11 cellular contexts compared by ENCODE assay signal in genomic region chr17:45292696-45293412, GRCh38. TPM values are rescaled to one million over a fixed set of nuclear protein-coding genes. Genes with fewer than 3 reads are reported as not detected.
DNase-seq lines count a peak whose midpoint lies in the region; ATAC-seq, FAIRE-seq and TF ChIP-seq lines count a peak whose summit lies in the region.
"Had no signal": no experiment of that assay in that cellular context is flagged by ENCODE, and none has a peak within 500 bp of the region (broad histone marks: within the 10 kb centered on the region; RNA-seq: fewer than 3 reads in every experiment).

No MANE protein-coding gene starts in this region.

- H3K4me3 Mint-ChIP-seq in activated T-helper 1 cell treated with anti-CD3 and anti-CD28 coated beads, Interleukin-12 subunit alpha, Interleukin-12 subunit beta, Interleukin-2, Interleukin-4 antibody, amounts not matched to agents 30 ng/mL and 10 ng/mL and 1 ng/mL, durations not matched to agents 14 hours and 24 hours and 36 hours: no peak overlapping the region
- no peak overlapping the region for H3K4me3 Mint-ChIP-seq in WTC11

- 55% methylated on average over 12 of the region's 12 CpGs for WGBS in right cardiac atrium
- WGBS in smooth muscle cell (ENCODE audit: low lambda C conversion rate): 85% methylated on average over 12 of the region's 12 CpGs

- intact Hi-C loops in activated T-helper 1 cell treated with anti-CD3 and anti-CD28 coated beads, Interleukin-12 subunit alpha, Interleukin-12 subunit beta, Interleukin-2, Interleukin-4 antibody, amounts not matched to agents 30 ng/mL and 10 ng/mL and 1 ng/mL, durations not matched to agents 14 hours and 24 hours and 36 hours (cut with micrococcal nuclease): no loop called here
- intact Hi-C loops in right cardiac atrium (cut with DNase I): no loop called here

- H3K36me3 ChIP-seq in smooth muscle cell (ENCODE audit: low read depth): no peaks in the 10 kb centered on the region

- POLR2A ChIA-PET in WTC11 (lab: Charles Lee): no interaction called here

- peaks cover 24% of the 10 kb centered on the region for H3K79me2 ChIP-seq in smooth muscle cell (ENCODE audit: low read depth)

- CTCF ChIA-PET in WTC11 (lab: Charles Lee): interaction anchor here (0.6 to 2.8 kb wide), 12 partner anchors 9 to 105 kb away, joined by 3 to 16 read pairs (median 4); no protein-coding TSS in a partner anchor

- no peak for FAIRE-seq in GM19239 (lab: Jason Lieb, UNC)

- ATAC-seq in HG02798 (IDR thresholded peaks at IDR 0.05; ENCODE audit: poor library complexity, unreplicated experiment) (peak; percentile 13), right cardiac atrium (peak in 1 of 2 donors; percentile 2), WTC11 (no peak), HG02642 (IDR thresholded peaks at IDR 0.05; ENCODE audit: poor library complexity, unreplicated experiment) (no peak)

- H3K9me3 ChIP-seq in right cardiac atrium (ENCODE audit: control insufficient read depth, low read length) (no peaks in the 10 kb centered on the region), smooth muscle cell (replicated peaks; ENCODE audit: low read depth) (no peaks in the 10 kb centered on the region)

- H2AFZ ChIP-seq in smooth muscle cell (ENCODE audit: low read depth): no peak overlapping the region

- H3K9me3 Mint-ChIP-seq in activated T-helper 1 cell treated with anti-CD3 and anti-CD28 coated beads, Interleukin-12 subunit alpha, Interleukin-12 subunit beta, Interleukin-2, Interleukin-4 antibody, amounts not matched to agents 30 ng/mL and 10 ng/mL and 1 ng/mL, durations not matched to agents 14 hours and 24 hours and 36 hours: no peaks in the 10 kb centered on the region
- no peaks in the 10 kb centered on the region for H3K9me3 Mint-ChIP-seq in WTC11
- H3K9me3 Mint-ChIP-seq: naive B cell had no signal

- peaks cover 67% of the 10 kb centered on the region for H3K4me1 Mint-ChIP-seq in activated T-helper 1 cell treated with anti-CD3 and anti-CD28 coated beads, Interleukin-12 subunit alpha, Interleukin-12 subunit beta, Interleukin-2, Interleukin-4 antibody, amounts not matched to agents 30 ng/mL and 10 ng/mL and 1 ng/mL, durations not matched to agents 14 hours and 24 hours and 36 hours (ENCODE audit: low read depth)
- H3K4me1 Mint-ChIP-seq in WTC11: no peaks in the 10 kb centered on the region

- H3K27me3 ChIP-seq in right cardiac atrium (ENCODE audit: control insufficient read depth, insufficient read depth): no peaks in the 10 kb centered on the region
- H3K27me3 ChIP-seq in smooth muscle cell (ENCODE audit: low read depth): no peaks in the 10 kb centered on the region

- H3K36me3 Mint-ChIP-seq in activated T-helper 1 cell treated with anti-CD3 and anti-CD28 coated beads, Interleukin-12 subunit alpha, Interleukin-12 subunit beta, Interleukin-2, Interleukin-4 antibody, amounts not matched to agents 30 ng/mL and 10 ng/mL and 1 ng/mL, durations not matched to agents 14 hours and 24 hours and 36 hours (ENCODE audit: low read depth): peaks cover 37% of the 10 kb centered on the region
- H3K36me3 Mint-ChIP-seq in WTC11: no peaks in the 10 kb centered on the region

- no peak for DNase-seq in activated T-helper 1 cell treated with anti-CD3 and anti-CD28 coated beads, Interleukin-12 subunit alpha, Interleukin-12 subunit beta, Interleukin-2, Interleukin-4 antibody, amounts not matched to agents 30 ng/mL and 10 ng/mL and 1 ng/mL, durations not matched to agents 14 hours and 24 hours and 36 hours (ENCODE audit: low spot score)
- DNase-seq in right cardiac atrium (peak in 1 of 3 donors; percentile 32), smooth muscle cell (lab: John Stamatoyannopoulos, UW; ENCODE audit: unreplicated experiment) (no peak), WTC11 (ENCODE audit: low spot score) (no peak), AML-193 (lab: John Stamatoyannopoulos, UW) (no peak), GM19239 (ENCODE audit: insufficient read length, low spot score) (no peak)
- DNase-seq: GF-D8, naive B cell, NCI-H1048 had no signal

- H3K9ac ChIP-seq in smooth muscle cell (ENCODE audit: low read depth): no peak overlapping the region

- H3K4me2 ChIP-seq in smooth muscle cell: no peak overlapping the region

- TF ChIP-seq CTCF in smooth muscle cell (IDR thresholded peaks at IDR 0.05; ENCODE audit: borderline replicate concordance, insufficient read depth, poor library complexity, severe bottlenecking) (no peak), WTC11 (IDR thresholded peaks at IDR 0.05) (no peak)

- H3K27me3 Mint-ChIP-seq in activated T-helper 1 cell treated with anti-CD3 and anti-CD28 coated beads, Interleukin-12 subunit alpha, Interleukin-12 subunit beta, Interleukin-2, Interleukin-4 antibody, amounts not matched to agents 30 ng/mL and 10 ng/mL and 1 ng/mL, durations not matched to agents 14 hours and 24 hours and 36 hours (ENCODE audit: insufficient read depth): no peaks in the 10 kb centered on the region
- H3K27me3 Mint-ChIP-seq in WTC11 (ENCODE audit: low read depth): no peaks in the 10 kb centered on the region
- H3K27me3 Mint-ChIP-seq: naive B cell had no signal

- H3K4me1 ChIP-seq in right cardiac atrium (ENCODE audit: control insufficient read depth, insufficient read depth, low read length) (peaks cover 50% of the 10 kb centered on the region), smooth muscle cell (ENCODE audit: low read depth) (peaks cover 10% of the 10 kb centered on the region)

- peaks cover 22% of the 10 kb centered on the region for H3F3A ChIP-seq in smooth muscle cell (ENCODE audit: low read depth)

- peak overlapping the region; percentile 85 for H3K27ac ChIP-seq in right cardiac atrium (ENCODE audit: low read length)
- peak overlapping the region; percentile 71 for H3K27ac ChIP-seq in smooth muscle cell (ENCODE audit: low read depth)

- peak overlapping the region; percentile 62 for H3K27ac Mint-ChIP-seq in activated T-helper 1 cell treated with anti-CD3 and anti-CD28 coated beads, Interleukin-12 subunit alpha, Interleukin-12 subunit beta, Interleukin-2, Interleukin-4 antibody, amounts not matched to agents 30 ng/mL and 10 ng/mL and 1 ng/mL, durations not matched to agents 14 hours and 24 hours and 36 hours
- no peak overlapping the region for H3K27ac Mint-ChIP-seq in WTC11

- peaks cover 73% of the 10 kb centered on the region for H4K20me1 ChIP-seq in smooth muscle cell (ENCODE audit: low read depth)

- H3K4me3 ChIP-seq in right cardiac atrium (ENCODE audit: low read length) (no peak overlapping the region), smooth muscle cell (no peak overlapping the region)

TF ChIP-seq in WTC11, 78 proteins besides CTCF, POLR2A, EP300 and RAD21:
- no peak for TF ChIP-seq ERG (CRISPR knock-in tag; IDR thresholded peaks at IDR 0.05)
- TF ChIP-seq CREB1 (CRISPR knock-in tag; IDR thresholded peaks at IDR 0.05): no peak

RNA-seq across cellular contexts. Expression of gene MAP3K14, which starts 24.0 kb away (rescaled TPM):
- total RNA-seq in activated T-helper 1 cell treated with anti-CD3 and anti-CD28 coated beads, Interleukin-12 subunit alpha, Interleukin-12 subunit beta, Interleukin-2, Interleukin-4 antibody, amounts not matched to agents 30 ng/mL and 10 ng/mL and 1 ng/mL, durations not matched to agents 14 hours and 24 hours and 36 hours: 64.4 and 64.7 TPM in 2 replicates
- 10 to 100 TPM; 12.2 to 17.1 (median 15.1) TPM for total RNA-seq in right cardiac atrium
- polyA plus RNA-seq in right cardiac atrium: 10.8 TPM
- total RNA-seq in smooth muscle cell: 1.5 and 1.7 TPM in 2 replicates
- 1.8 and 2.7 TPM in 2 replicates for polyA plus RNA-seq in smooth muscle cell
- 3.3 to 4.0 TPM (median 3.8 TPM) in 3 replicates for total RNA-seq in WTC11 (2021)

RNA-seq across cellular contexts. Expression of gene SPATA32, which starts 31.0 kb away (rescaled TPM):
- 0.44 and 0.56 TPM in 2 replicates for total RNA-seq in activated T-helper 1 cell treated with anti-CD3 and anti-CD28 coated beads, Interleukin-12 subunit alpha, Interleukin-12 subunit beta, Interleukin-2, Interleukin-4 antibody, amounts not matched to agents 30 ng/mL and 10 ng/mL and 1 ng/mL, durations not matched to agents 14 hours and 24 hours and 36 hours
- total RNA-seq in right cardiac atrium (not detected), smooth muscle cell (not detected in 2 replicates), WTC11 (2021) (0.14 to 0.15 TPM in 2 of 3 replicates, not detected in the other)
- polyA plus RNA-seq in right cardiac atrium (not detected), smooth muscle cell (0.27 TPM in 1 of 2 replicates, not detected in the other)
